22 cellular contexts compared by ENCODE assay signal in the genomic region with DNA sequence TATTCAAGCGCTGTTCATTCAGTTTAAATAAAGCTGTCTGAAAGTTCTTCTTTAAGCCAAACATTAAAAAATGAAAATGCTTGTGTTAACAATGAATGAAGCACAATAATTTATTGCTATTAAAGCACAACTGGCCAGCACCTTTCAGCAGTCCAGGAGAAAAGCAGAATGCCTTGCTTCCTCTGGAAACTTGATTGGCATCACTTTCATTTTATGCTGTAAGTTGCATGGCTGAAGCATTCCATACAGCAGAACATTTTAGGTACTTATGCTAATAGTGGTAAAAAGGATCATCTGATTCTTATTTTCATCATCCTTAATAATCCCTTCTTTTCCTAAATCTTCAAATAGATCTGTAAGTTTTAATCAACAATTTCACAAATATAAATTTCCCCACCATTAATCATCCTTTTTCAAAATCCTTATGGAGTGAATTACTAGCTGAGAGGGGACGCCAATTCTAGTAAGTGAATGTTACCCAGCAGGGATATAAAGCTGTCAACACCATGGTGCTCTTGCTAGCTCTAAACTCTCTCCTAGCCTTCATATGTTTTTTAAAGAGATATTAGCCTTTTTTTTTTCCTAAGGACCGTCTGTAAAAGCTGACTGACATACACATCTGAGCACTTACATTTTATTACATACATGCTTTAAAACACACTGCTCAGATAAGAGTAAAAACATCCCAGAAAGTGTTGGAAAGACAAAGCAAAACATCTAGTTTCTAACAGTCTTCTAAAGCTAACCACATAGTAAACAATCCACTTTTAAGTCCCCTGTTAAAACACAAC. TPM values are rescaled to one million over a fixed set of nuclear protein-coding genes. Genes with fewer than 3 reads are reported as not detected.
DNase-seq lines count a peak whose midpoint lies in the region; ATAC-seq and TF ChIP-seq lines count a peak whose summit lies in the region.
"Had no signal": no experiment of that assay in that cellular context is flagged by ENCODE, and none has a peak within 500 bp of the region (broad histone marks: within the 10 kb centered on the region; RNA-seq: fewer than 3 reads in every experiment).

No MANE protein-coding gene starts in this region.

- H4K20me1 ChIP-seq in osteoblast (ENCODE audit: insufficient read depth, low read length), result peaks cover 16% of the 10 kb centered on the region

- in situ Hi-C loops in KBM-7 (cut with MboI; ENCODE audit: low pct_unique_long_range_greater_than_20kb, low sequenced_read_pairs), result no loop called here

- peaks cover 71% of the 10 kb centered on the region for H3K4me1 ChIP-seq in osteoblast (ENCODE audit: insufficient read depth, low read length)

- H3K9me3 ChIP-seq in SK-N-MC (ENCODE audit: low read depth, low read length), result no peaks in the 10 kb centered on the region
- no peaks in the 10 kb centered on the region for H3K9me3 ChIP-seq in osteoblast (ENCODE audit: low read depth, low read length)
- H3K9me3 ChIP-seq: gastroesophageal sphincter, pancreas, upper lobe of left lung had no signal

- H2AFZ ChIP-seq in osteoblast (ENCODE audit: low read length), result no peak overlapping the region

- no peak for ATAC-seq in GM21360 (IDR thresholded peaks at IDR 0.05; ENCODE audit: unreplicated experiment)
- no peak for ATAC-seq in stimulated activated naive CD8-positive, alpha-beta T cell treated with anti-CD3 and anti-CD28 coated beads, Interleukin-15, Interleukin-2, amounts not matched to agents 100 U/mL and 50 U/mL, for 24 hours
- ATAC-seq in HG02798 (IDR thresholded peaks at IDR 0.05; ENCODE audit: poor library complexity, unreplicated experiment), result no peak
- ATAC-seq: gastroesophageal sphincter, pancreas had no signal

- H3K36me3 ChIP-seq in SK-N-MC (ENCODE audit: insufficient read depth, low read length), result no peaks in the 10 kb centered on the region
- peaks cover 1% of the 10 kb centered on the region for H3K36me3 ChIP-seq in osteoblast (ENCODE audit: insufficient read depth, low read length)
- H3K36me3 ChIP-seq: cardiac muscle cell, gastroesophageal sphincter, pancreas, upper lobe of left lung had no signal

- peak overlapping the region; percentile 97 for H3K4me2 ChIP-seq in osteoblast (ENCODE audit: insufficient read depth, low read length)

- peaks cover 100% of the 10 kb centered on the region for H3K79me2 ChIP-seq in osteoblast (ENCODE audit: insufficient read depth, low read length)

- no peaks in the 10 kb centered on the region for H3K27me3 ChIP-seq in osteoblast (ENCODE audit: insufficient read depth, low read length)

- no peak overlapping the region for H3K4me3 ChIP-seq in SK-N-MC
- peak overlapping the region; percentile 50 for H3K4me3 ChIP-seq in osteoblast (ENCODE audit: insufficient read depth, low read length)
- H3K4me3 ChIP-seq: cardiac muscle cell, gastroesophageal sphincter, pancreas, upper lobe of left lung had no signal

- H3K27ac ChIP-seq in SK-N-MC, result no peak overlapping the region
- peak overlapping the region; percentile 42 for H3K27ac ChIP-seq in osteoblast (ENCODE audit: low read depth, low read length)
- H3K27ac ChIP-seq: cardiac muscle cell, gastroesophageal sphincter, pancreas, upper lobe of left lung, VCaP had no signal

- DNase-seq in NCI-H187 treated with DMSO at 0.1 percent for 48 hours (lab: John Stamatoyannopoulos, UW) (peak; percentile 54), NCI-H187 (lab: John Stamatoyannopoulos, UW) (no peak), KBM-7 (peak; percentile 29), SK-N-MC (ENCODE audit: low read depth, low spot score) (peak; percentile 39), osteoblast (ENCODE audit: insufficient read length, low spot score, missing footprints) (no peak)
- DNase-seq in stimulated activated naive CD8-positive, alpha-beta T cell treated with anti-CD3 and anti-CD28 coated beads, Interleukin-15, Interleukin-2, amounts not matched to agents 100 U/mL and 50 U/mL, for 24 hours, result no peak
- DNase-seq: activated CD4-positive, alpha-beta T cell treated with anti-CD3 and anti-CD28 coated beads, Interleukin-2, amount 50 U/mL, for 1 hour; activated CD8-positive, alpha-beta memory T cell treated with anti-CD3 and anti-CD28 coated beads, Interleukin-2, amount 50 U/mL, for 4 hours; erythroblast; KG1; kidney glomerular epithelial cell; NCI-H1105; NCI-H446 treated with DMSO at 0.1 percent for 48 hours; pancreas; stimulated activated CD4-positive, alpha-beta T cell treated with anti-CD3 and anti-CD28 coated beads, Interleukin-4, amount 100 ng/mL, for 24 hours; T-helper 1 cell; upper lobe of left lung had no signal

- H3K9ac ChIP-seq in SK-N-MC (ENCODE audit: insufficient read length), result no peak overlapping the region

- no peak for TF ChIP-seq CTCF in osteoblast (IDR thresholded peaks at IDR 0.05; ENCODE audit: extremely low read depth, low read depth, low read length)

RNA-seq across cellular contexts. Expression of a gene that starts 5.3 kb away (rescaled TPM):
- 53.2 and 54.5 TPM in 2 replicates for total RNA-seq in osteoblast

Comparison
In these comparisons a context has a peak if more than half of its experiments do, and no peak if none do; other contexts are left out.
1. DNase-seq: peak in NCI-H187 treated with DMSO at 0.1 percent for 48 hours (single experiment), KBM-7 (single experiment) and SK-N-MC (single experiment); none in NCI-H187 (0 of 2), osteoblast (single experiment) and stimulated activated naive CD8-positive, alpha-beta T cell treated with anti-CD3 and anti-CD28 coated beads, Interleukin-15, Interleukin-2, amounts not matched to agents 100 U/mL and 50 U/mL, for 24 hours (single experiment).